In genomic region chr14:54173782-54174181, GRCh38 we compare ENCODE assay signal across 11 cellular contexts.
DNase-seq lines count a peak whose midpoint lies in the region; ATAC-seq and TF ChIP-seq lines count a peak whose summit lies in the region.
"Had no signal": no experiment of that assay in that cellular context is flagged by ENCODE, and none has a peak within 500 bp of the region (broad histone marks: within the 10 kb centered on the region; RNA-seq: fewer than 3 reads in every experiment).

No MANE protein-coding gene starts in this region.

- H3K4me1 Mint-ChIP-seq in HFFc6 (ENCODE audit: low read depth), result peaks cover 42% of the 10 kb centered on the region
- H3K4me1 Mint-ChIP-seq: activated naive CD4-positive, alpha-beta T cell treated with anti-CD3 and anti-CD28 coated beads, Interleukin-2, amount 50 U/mL, for 24 hours had no signal

- peaks cover 35% of the 10 kb centered on the region for H3K4me1 ChIP-seq in adipocyte (ENCODE audit: control insufficient read depth, insufficient read depth, low read length)
- H3K4me1 ChIP-seq in heart right ventricle, result peaks cover 5 to 68% (median 40%) of the 10 kb centered on the region in 9 donors
- peaks cover 0 to 13% (median 8%) of the 10 kb centered on the region in 3 donors for H3K4me1 ChIP-seq in skeletal muscle tissue (ENCODE audit: control insufficient read depth in 3 of 3, insufficient read depth in 3 of 3, low read length in 3 of 3)
- H3K4me1 ChIP-seq in prostate gland (replicated peaks), result no peaks in the 10 kb centered on the region

- no peak for TF ChIP-seq POLR2A in prostate gland (IDR thresholded peaks at IDR 0.05)

- TF ChIP-seq CTCF in HFFc6 (IDR thresholded peaks at IDR 0.05) (no peak), heart right ventricle (IDR thresholded peaks at IDR 0.05) (no peak), prostate gland (IDR thresholded peaks at IDR 0.05) (no peak), brain microvascular endothelial cell (IDR thresholded peaks at IDR 0.05; ENCODE audit: low read depth, low read length, missing control alignments) (no peak)

- H3K27me3 Mint-ChIP-seq in HFFc6 (ENCODE audit: insufficient read depth), result peaks cover 1% of the 10 kb centered on the region; the same call in 1 of the 2 replicates

- no peak overlapping the region for H3K9ac ChIP-seq in adipocyte (ENCODE audit: low read length)
- no peak overlapping the region for H3K9ac ChIP-seq in skeletal muscle tissue (ENCODE audit: low read depth in 1 of 3, low read length in 3 of 3)

- H3K27ac ChIP-seq in heart right ventricle (peak overlapping the region in 8 of 10 donors; percentile 17 to 82 (median 56)), skeletal muscle tissue (ENCODE audit: low read depth, low read length) (peak overlapping the region; percentile 32), prostate gland (no peak overlapping the region), brain microvascular endothelial cell (no peak overlapping the region)

- intact Hi-C loops in heart right ventricle (cut with DNase I), result loop anchor here in 8 of 10 donors (2.0 to 10.0 kb wide), 10 partner anchors 151 to 741 kb away; partner anchors contain the start of gene BMP4 (in 5 of the 8)
- intact Hi-C loops in prostate gland (cut with DNase I), result loop anchor here (2.0 to 10.0 kb wide), 3 partner anchors 217 to 879 kb away; partner anchors contain the start of gene BMP4

- no peak overlapping the region for H3K4me3 ChIP-seq in adipocyte (ENCODE audit: low read length)
- H3K4me3 ChIP-seq in heart right ventricle, result no peak overlapping the region
- H3K4me3 ChIP-seq in skeletal muscle tissue (ENCODE audit: low read length in 3 of 3), result no peak overlapping the region
- no peak overlapping the region for H3K4me3 ChIP-seq in prostate gland
- no peak overlapping the region for H3K4me3 ChIP-seq in brain microvascular endothelial cell (ENCODE audit: low read depth, low read length)

- WGBS in heart right ventricle, 2 donors, result 13 to 34% methylated on average over 1 of the region's 1 CpG
- 15% methylated on average over 1 of the region's 1 CpG for WGBS in prostate gland

- in situ Hi-C loops in brain microvascular endothelial cell (cut with HindIII; ENCODE audit: low pct_ligation_motif_present, low sequenced_read_pairs), result no loop called here

- H3K9me3 Mint-ChIP-seq in HFFc6, result no peaks in the 10 kb centered on the region
- H3K9me3 Mint-ChIP-seq: activated naive CD4-positive, alpha-beta T cell treated with anti-CD3 and anti-CD28 coated beads, Interleukin-2, amount 50 U/mL, for 24 hours had no signal

- H3K27ac Mint-ChIP-seq in HFFc6, result peak overlapping the region; percentile 16; the same call in 1 of the 2 replicates
- H3K27ac Mint-ChIP-seq: activated naive CD4-positive, alpha-beta T cell treated with anti-CD3 and anti-CD28 coated beads, Interleukin-2, amount 50 U/mL, for 24 hours; CD4-positive, alpha-beta memory T cell had no signal

- no peaks in the 10 kb centered on the region for H3K36me3 Mint-ChIP-seq in HFFc6 (ENCODE audit: low read depth)
- H3K36me3 Mint-ChIP-seq: activated naive CD4-positive, alpha-beta T cell treated with anti-CD3 and anti-CD28 coated beads, Interleukin-2, amount 50 U/mL, for 24 hours; CD4-positive, alpha-beta memory T cell had no signal

- DNase-seq in HFFc6, result peak; percentile 58
- DNase-seq in adipocyte (ENCODE audit: low read depth), result peak; percentile 36
- peak in 1 of 2 donors; percentile 18 for DNase-seq in heart right ventricle
- DNase-seq in prostate gland (ENCODE audit: low spot score), result no peak
- no peak for DNase-seq in brain microvascular endothelial cell
- DNase-seq in COLO668 (lab: John Stamatoyannopoulos, UW; ENCODE audit: unreplicated experiment), result no peak
- DNase-seq: CD4-positive, alpha-beta memory T cell; posterior cingulate gyrus had no signal

- no peak overlapping the region; the same call in 1 of the 2 replicates for H3K4me3 Mint-ChIP-seq in HFFc6
- H3K4me3 Mint-ChIP-seq: activated naive CD4-positive, alpha-beta T cell treated with anti-CD3 and anti-CD28 coated beads, Interleukin-2, amount 50 U/mL, for 24 hours; CD4-positive, alpha-beta memory T cell had no signal

- ATAC-seq in heart right ventricle (peak; percentile 44 to 78 (median 63)), HG02610 (IDR thresholded peaks at IDR 0.05; ENCODE audit: unreplicated experiment) (no peak)

- H3K36me3 ChIP-seq in adipocyte (ENCODE audit: control insufficient read depth, insufficient read depth, low read length, severe bottlenecking) (no peaks in the 10 kb centered on the region), heart right ventricle (no peaks in the 10 kb centered on the region), skeletal muscle tissue (ENCODE audit: control insufficient read depth in 3 of 3, insufficient read depth in 3 of 3, low read length in 3 of 3) (no peaks in the 10 kb centered on the region), prostate gland (no peaks in the 10 kb centered on the region), brain microvascular endothelial cell (replicated peaks) (no peaks in the 10 kb centered on the region)

- H3K27me3 ChIP-seq in adipocyte (replicated peaks; ENCODE audit: control insufficient read depth, insufficient read depth, low read length) (peaks cover 6% of the 10 kb centered on the region), heart right ventricle (peaks cover 0 to 7% (median 0%) of the 10 kb centered on the region in 7 donors), skeletal muscle tissue (ENCODE audit: control insufficient read depth in 3 of 3, insufficient read depth in 3 of 3, low read length in 3 of 3) (no peaks in the 10 kb centered on the region), prostate gland (replicated peaks; ENCODE audit: insufficient read depth) (no peaks in the 10 kb centered on the region), brain microvascular endothelial cell (replicated peaks) (no peaks in the 10 kb centered on the region)

- H3K9me3 ChIP-seq in adipocyte (ENCODE audit: control insufficient read depth, low read length), result peaks cover 5% of the 10 kb centered on the region
- H3K9me3 ChIP-seq in heart right ventricle, result no peaks in the 10 kb centered on the region
- H3K9me3 ChIP-seq in skeletal muscle tissue (ENCODE audit: control insufficient read depth in 3 of 3, low read length in 3 of 3), result no peaks in the 10 kb centered on the region
- H3K9me3 ChIP-seq in prostate gland, result no peaks in the 10 kb centered on the region

Comparison
In these comparisons a context has a peak if more than half of its experiments do, and no peak if none do; other contexts are left out.
1. DNase-seq: peak in HFFc6 (single experiment) and adipocyte (single experiment); none in prostate gland (single experiment), brain microvascular endothelial cell (single experiment) and COLO668 (single experiment).
2. H3K27ac ChIP-seq: peak in heart right ventricle (8 of 10) and skeletal muscle tissue (single experiment); none in prostate gland (0 of 2) and brain microvascular endothelial cell (single experiment).